Comparison of ENCODE assay signal across 8 cellular contexts in the genomic region with DNA sequence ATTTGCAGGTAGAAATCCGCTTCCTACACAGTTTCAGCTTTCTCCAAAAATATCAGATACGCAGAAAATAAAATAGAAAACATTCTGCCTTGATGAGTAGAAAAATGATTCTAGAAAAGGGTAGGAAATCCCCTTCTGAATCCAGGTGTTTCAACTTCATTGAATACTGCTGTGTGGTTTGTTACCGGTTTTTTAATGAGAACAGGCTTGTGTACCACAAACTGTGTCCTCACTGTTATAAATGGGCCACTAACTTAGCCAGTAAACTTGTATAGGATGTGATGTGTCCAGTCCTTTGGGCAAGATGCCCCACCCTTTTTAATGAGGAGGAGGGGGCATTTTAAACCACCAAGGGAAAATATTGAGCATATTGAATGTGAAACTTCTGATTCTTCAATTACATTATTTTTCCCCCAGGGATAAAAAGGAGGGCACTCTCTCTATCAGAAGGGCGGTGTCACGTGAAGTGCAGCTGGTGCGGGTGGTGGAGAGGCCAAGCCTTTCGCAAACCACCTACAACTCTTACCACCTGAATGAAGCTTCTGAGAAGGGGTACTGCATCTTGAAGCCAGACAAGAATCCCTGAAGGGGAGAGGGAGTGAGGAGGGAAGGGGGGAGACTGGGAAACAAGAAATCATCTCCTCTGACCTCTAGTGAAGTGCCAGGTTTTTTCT. TPM values are rescaled to one million over a fixed set of nuclear protein-coding genes. Genes with fewer than 3 reads are reported as not detected.
A peak's percentile ranks its signal among the peaks of the same experiment; 100 is the strongest.
DNase-seq lines count a peak whose midpoint lies in the region; FAIRE-seq and TF ChIP-seq lines count a peak whose summit lies in the region.

No MANE protein-coding gene starts in this region.

- no peaks in the 10 kb centered on the region for H3F3A ChIP-seq in GM23248 (ENCODE audit: insufficient read depth)

- H3K4me1 Mint-ChIP-seq in MCF 10A (ENCODE audit: insufficient read depth, unreplicated experiment) = peaks cover 21% of the 10 kb centered on the region

- no peak overlapping the region for H3K9ac ChIP-seq in GM23248

- CTCF ChIA-PET in MCF 10A (lab: Yijun Ruan, JAX) = interaction anchor here (0.5 to 0.9 kb wide), 4 partner anchors 31 to 566 kb away, joined by 3 to 4 read pairs (median 3); no protein-coding TSS in a partner anchor

- no peaks in the 10 kb centered on the region for H3K79me2 ChIP-seq in GM23248 (ENCODE audit: insufficient read depth)

- H3K4me3 ChIP-seq in GM23248 (peak overlapping the region; percentile 73), LNCaP clone FGC (ENCODE audit: low read depth, low read length) (peak overlapping the region; percentile 50; the same call in 1 of the 2 replicates), mesodermal cell (ENCODE audit: extremely low read depth, insufficient read depth, low read length, poor library complexity, severe bottlenecking) (peak overlapping the region; percentile 54)

- no peak overlapping the region for H3K27ac Mint-ChIP-seq in MCF 10A (ENCODE audit: low read depth, unreplicated experiment)

- H3K27me3 ChIP-seq in GM23248 (replicated peaks; ENCODE audit: insufficient read depth) = peaks cover 35% of the 10 kb centered on the region

- H3K36me3 ChIP-seq in GM23248 (ENCODE audit: low read depth) (no peaks in the 10 kb centered on the region), mesodermal cell (ENCODE audit: control insufficient read depth, insufficient read depth, low read length) (no peaks in the 10 kb centered on the region)

- in situ Hi-C loops in GM23248 (cut with MboI) = no loop called here

- no peaks in the 10 kb centered on the region for H3K9me3 Mint-ChIP-seq in MCF 10A (ENCODE audit: unreplicated experiment)

- intact Hi-C loops in MCF 10A (cut with micrococcal nuclease) = no loop called here

- H3K27me3 Mint-ChIP-seq in MCF 10A (ENCODE audit: insufficient read depth, unreplicated experiment) = no peaks in the 10 kb centered on the region

- peak; percentile 24 for DNase-seq in NCI-H345 (lab: John Stamatoyannopoulos, UW)
- DNase-seq in NCI-H345 treated with DMSO at 0.1 percent for 48 hours (lab: John Stamatoyannopoulos, UW; ENCODE audit: unreplicated experiment) = no peak
- no peak for DNase-seq in GM23248
- no peak for DNase-seq in LNCaP clone FGC (ENCODE audit: low read depth)
- no peak for DNase-seq in MCF 10A (ENCODE audit: unreplicated experiment)
- DNase-seq in urothelium cell line (ENCODE audit: low spot score) = peak; percentile 12
- no peak for DNase-seq in foreskin melanocyte

- 52 to 59% methylated on average over 7 of the region's 7 CpGs for WGBS in GM23248 (ENCODE audit: low coverage in 1 of 2, low lambda C conversion rate in 2 of 2, missing lambda C conversion rate in 2 of 2), 2 experiments
- WGBS in mesodermal cell (ENCODE audit: insufficient coverage in 2 of 2), 2 experiments = 0% methylated on average over 1 of the region's 7 CpGs; no CpG with 5 or more reads in 1 of the 2 experiments

- peak overlapping the region; percentile 90 for H3K4me2 ChIP-seq in GM23248 (ENCODE audit: unreplicated experiment)

- no peak for TF ChIP-seq CTCF in LNCaP clone FGC (IDR thresholded peaks at IDR 0.05; ENCODE audit: control insufficient read depth, extremely low read depth, insufficient read depth)
- no peak for TF ChIP-seq CTCF in MCF 10A (IDR thresholded peaks at IDR 0.05; ENCODE audit: unreplicated experiment)

- no TSS peak for BruUV-seq in MCF 10A (replicated peaks; lab: Mats Ljungman, UMichigan)

- no peaks in the 10 kb centered on the region for H3K9me3 ChIP-seq in GM23248 (ENCODE audit: low read depth)
- H3K9me3 ChIP-seq in mesodermal cell (ENCODE audit: control insufficient read depth, low read length) = no peaks in the 10 kb centered on the region

- POLR2A ChIA-PET in MCF 10A (lab: Yijun Ruan, JAX) = interaction anchor here (1.2 kb wide), 1 partner anchor 494 kb away, joined by 3 read pairs; no protein-coding TSS in a partner anchor

- H3K9me2 ChIP-seq in GM23248 (ENCODE audit: insufficient read depth) = no peaks in the 10 kb centered on the region

- H3K36me3 Mint-ChIP-seq in MCF 10A (ENCODE audit: insufficient read depth, unreplicated experiment) = no peaks in the 10 kb centered on the region

- no peak overlapping the region for H3K27ac ChIP-seq in GM23248
- H3K27ac ChIP-seq in mesodermal cell (ENCODE audit: low read depth, low read length, severe bottlenecking) = peak overlapping the region; percentile 65

- H3K4me3 Mint-ChIP-seq in MCF 10A (ENCODE audit: unreplicated experiment) = peak overlapping the region; percentile 78

- H2AFZ ChIP-seq in GM23248 = peak overlapping the region; percentile 80

- H3K4me1 ChIP-seq in GM23248 (ENCODE audit: insufficient read depth) (no peaks in the 10 kb centered on the region), mesodermal cell (ENCODE audit: control insufficient read depth, insufficient read depth, low read length, poor library complexity, severe bottlenecking) (peaks cover 23% of the 10 kb centered on the region)

- H4K20me1 ChIP-seq in GM23248 (ENCODE audit: insufficient read depth) = no peaks in the 10 kb centered on the region

- no peak for FAIRE-seq in urothelium cell line (lab: Jason Lieb, UNC)

RNA-seq across cellular contexts. Expression of a gene that starts 4.5 kb away (rescaled TPM):
- total RNA-seq in GM23248 (2014; rRNA removed; shearing (Covaris generic)) = not detected in 2 replicates
- not detected in 2 replicates for polyA plus RNA-seq in GM23248 (2016; fragmentation: Nextera tagmentation; extraction: Ambion mirVana)
- not detected in 2 replicates for total RNA-seq in MCF 10A (2022)
- 3.6 TPM for polyA plus RNA-seq in mesodermal cell (2013, experiment 1 of 2)
- 3.4 TPM for polyA plus RNA-seq in mesodermal cell (2013, experiment 2 of 2)

Comparison
In these comparisons a context has a peak if more than half of its experiments do, and no peak if none do; other contexts are left out.
1. DNase-seq: peak in NCI-H345 (single experiment) and urothelium cell line (single experiment); none in NCI-H345 treated with DMSO at 0.1 percent for 48 hours (single experiment), GM23248 (single experiment), LNCaP clone FGC (single experiment), MCF 10A (single experiment) and foreskin melanocyte (single experiment).
2. Peak in every context shown above with its lines, with median percentiles within 50 percentile points of each other: H3K4me3 ChIP-seq.